11 cellular contexts compared by ENCODE assay signal in the genomic region with DNA sequence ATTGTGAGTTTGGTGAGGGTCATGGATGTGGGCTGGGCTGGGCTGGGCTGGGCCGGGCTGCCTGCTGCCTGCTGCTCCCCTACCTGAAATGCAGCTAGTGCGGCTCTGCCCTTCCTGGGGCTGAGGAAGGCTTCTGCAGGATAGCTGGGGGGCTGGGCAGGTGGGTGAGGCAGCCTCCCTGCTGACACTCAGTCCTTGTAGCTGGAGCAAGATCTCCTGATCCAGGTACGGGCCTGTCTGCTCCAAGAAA. TPM values are rescaled to one million over a fixed set of nuclear protein-coding genes. Genes with fewer than 3 reads are reported as not detected.
DNase-seq lines count a peak whose midpoint lies in the region; ATAC-seq and TF ChIP-seq lines count a peak whose summit lies in the region.
"Had no signal": no experiment of that assay in that cellular context is flagged by ENCODE, and none has a peak within 500 bp of the region (broad histone marks: within the 10 kb centered on the region; RNA-seq: fewer than 3 reads in every experiment).

No MANE protein-coding gene starts in this region.

- no peak for TF ChIP-seq CTCF in ascending aorta (IDR thresholded peaks at IDR 0.05)

- no peaks in the 10 kb centered on the region for H3K9me3 Mint-ChIP-seq in naive thymus-derived CD8-positive, alpha-beta T cell
- H3K9me3 Mint-ChIP-seq: immature natural killer cell had no signal

- H3K9me3 ChIP-seq in ascending aorta: no peaks in the 10 kb centered on the region

- no peak overlapping the region for H3K4me3 ChIP-seq in ascending aorta

- peaks cover 17 to 20% of the 10 kb centered on the region in 2 donors for H3K4me1 ChIP-seq in ascending aorta

- ATAC-seq in naive thymus-derived CD8-positive, alpha-beta T cell: no peak

- POLR2A ChIA-PET in naive thymus-derived CD8-positive, alpha-beta T cell (lab: Charles Lee): interaction anchor here (0.9 to 2.7 kb wide), 4 partner anchors 10 to 59 kb away, joined by 3 to 9 read pairs (median 4); a partner anchor contains a TSS

- no peaks in the 10 kb centered on the region for H3K27me3 ChIP-seq in ascending aorta

- H3K27me3 Mint-ChIP-seq in naive thymus-derived CD8-positive, alpha-beta T cell: peaks cover 0 to 2% (median 0%) of the 10 kb centered on the region in 5 donors

- peaks cover 26 to 54% (median 52%) of the 10 kb centered on the region in 4 donors for H3K4me1 Mint-ChIP-seq in naive thymus-derived CD8-positive, alpha-beta T cell

- DNase-seq in ELF-1 (ENCODE audit: low read depth, low spot score) (peak; percentile 79), NCI-H226 (peak; percentile 32), cerebellar cortex (ENCODE audit: low spot score) (peak; percentile 79), RPMI8226 (no peak), NCI-H1105 treated with DMSO at 0.1 percent for 48 hours (lab: John Stamatoyannopoulos, UW) (no peak), ascending aorta (ENCODE audit: low spot score in 2 of 2) (no peak)
- no peak for DNase-seq in naive thymus-derived CD8-positive, alpha-beta T cell
- no peak for DNase-seq in activated CD8-positive, alpha-beta memory T cell treated with anti-CD3 and anti-CD28 coated beads, Interleukin-2, amount 50 U/mL, for 4 hours
- DNase-seq: activated gamma-delta T cell, NCI-H748 treated with DMSO at 0.1 percent for 48 hours had no signal

- peaks cover 34 to 37% of the 10 kb centered on the region in 2 donors for H3K36me3 ChIP-seq in ascending aorta

- intact Hi-C loops in ascending aorta (cut with DNase I): no loop called here

- H3K4me3 Mint-ChIP-seq in naive thymus-derived CD8-positive, alpha-beta T cell: peak overlapping the region in 9 of 10 donors; percentile 3 to 84 (median 67)

- H3K36me3 Mint-ChIP-seq in naive thymus-derived CD8-positive, alpha-beta T cell: peaks cover 0 to 42% (median 15%) of the 10 kb centered on the region in 3 donors

- H3K27ac Mint-ChIP-seq in naive thymus-derived CD8-positive, alpha-beta T cell: peak overlapping the region in 5 of 10 donors; percentile 36 to 86 (median 63)

- no peak overlapping the region for H3K27ac ChIP-seq in ascending aorta

RNA-seq across cellular contexts. Expression of a gene that starts 4.7 kb away (rescaled TPM):
- 1,000 to 10,000 TPM; 5,034 to 5,103 TPM for total RNA-seq in naive thymus-derived CD8-positive, alpha-beta T cell
- 1,000 to 10,000 TPM; 5,034 to 7,902 (median 7,525) TPM for polyA plus RNA-seq in naive thymus-derived CD8-positive, alpha-beta T cell
- 8,360 TPM for total RNA-seq in ascending aorta

RNA-seq across cellular contexts. Expression of a gene that starts 10.4 kb away (rescaled TPM):
- total RNA-seq in naive thymus-derived CD8-positive, alpha-beta T cell: under 1 TPM in 1 of 2 experiments, not detected in 1; 0.23 TPM
- polyA plus RNA-seq in naive thymus-derived CD8-positive, alpha-beta T cell: under 1 TPM in 1 of 3 donors, not detected in 2; 0.53 TPM
- total RNA-seq in ascending aorta: not detected

RNA-seq across cellular contexts. Expression of a gene that starts 48.3 kb away (rescaled TPM):
- total RNA-seq in naive thymus-derived CD8-positive, alpha-beta T cell: not detected
- polyA plus RNA-seq in naive thymus-derived CD8-positive, alpha-beta T cell: not detected
- total RNA-seq in ascending aorta: not detected
- polyA plus RNA-seq: immature natural killer cell had no signal

RNA-seq across cellular contexts. Expression of a gene that starts 57.0 kb away (rescaled TPM):
- 100 to 1,000 TPM; 164 to 169 TPM for total RNA-seq in naive thymus-derived CD8-positive, alpha-beta T cell
- polyA plus RNA-seq in naive thymus-derived CD8-positive, alpha-beta T cell: 10 to 100 TPM; 44.8 to 58.2 (median 44.9) TPM
- total RNA-seq in ascending aorta: 108 TPM

Comparison
In these comparisons a context has a peak if more than half of its experiments do, and no peak if none do; other contexts are left out.
1. DNase-seq: peak in ELF-1 (single experiment), NCI-H226 (single experiment) and cerebellar cortex (single experiment); none in naive thymus-derived CD8-positive, alpha-beta T cell (0 of 10), RPMI8226 (single experiment), NCI-H1105 treated with DMSO at 0.1 percent for 48 hours (single experiment), ascending aorta (0 of 2) and activated CD8-positive, alpha-beta memory T cell treated with anti-CD3 and anti-CD28 coated beads, Interleukin-2, amount 50 U/mL, for 4 hours (single experiment).